ENCODE assay signal across 8 cellular contexts in genomic region chr6:117463762-117464665, GRCh38. TPM values are rescaled to one million over a fixed set of nuclear protein-coding genes. Genes with fewer than 3 reads are reported as not detected.
DNase-seq lines count a peak whose midpoint lies in the region; ATAC-seq and TF ChIP-seq lines count a peak whose summit lies in the region.

No MANE protein-coding gene starts in this region.

- POLR2A ChIA-PET in WTC11 (lab: Charles Lee): no interaction called here

- peak overlapping the region; percentile 3 for H4K8ac ChIP-seq in trophoblast cell (ENCODE audit: low read depth, low read length)

- no peak for DNase-seq in activated CD4-positive, CD25-positive, alpha-beta regulatory T cell treated with anti-CD3 and anti-CD28 coated beads, Interleukin-2, amount 50 U/mL, for 72 hours
- DNase-seq in activated naive CD4-positive, alpha-beta T cell treated with anti-CD3 and anti-CD28 coated beads, Interleukin-2, amount 50 U/mL, for 72 hours (ENCODE audit: low spot score in 2 of 2): no peak
- no peak for DNase-seq in trophoblast cell
- no peak for DNase-seq in sciatic nerve (ENCODE audit: low spot score)
- no peak for DNase-seq in WTC11 (ENCODE audit: low spot score)
- no peak for DNase-seq in NCI-H2081 treated with DMSO at 0.1 percent for 48 hours (lab: John Stamatoyannopoulos, UW)

- H3K4me3 Mint-ChIP-seq in WTC11: no peak overlapping the region

- H3K36me3 Mint-ChIP-seq in activated naive CD4-positive, alpha-beta T cell treated with anti-CD3 and anti-CD28 coated beads, Interleukin-2, amount 50 U/mL, for 72 hours: no peaks in the 10 kb centered on the region
- H3K36me3 Mint-ChIP-seq in WTC11: no peaks in the 10 kb centered on the region

- peak overlapping the region; percentile 8 for H2BK5ac ChIP-seq in trophoblast cell (ENCODE audit: low read depth, low read length, poor library complexity)

- no peaks in the 10 kb centered on the region for H3K36me3 ChIP-seq in trophoblast cell (ENCODE audit: control insufficient read depth in 1 of 2, insufficient read depth in 2 of 2, low read length in 2 of 2)

- WGBS in trophoblast cell (ENCODE audit: extremely low coverage, insufficient coverage, insufficient read length): no CpG with 5 or more reads among the region's 4 CpGs

- H2AK5ac ChIP-seq in trophoblast cell (ENCODE audit: low read length): no peak overlapping the region

- H3K4me1 Mint-ChIP-seq in WTC11: no peaks in the 10 kb centered on the region

- H3K4me3 ChIP-seq in trophoblast cell (ENCODE audit: low read depth, low read length): no peak overlapping the region

- peak overlapping the region; percentile 41 for H4K91ac ChIP-seq in trophoblast cell (ENCODE audit: low read depth, low read length)

- H3K27me3 Mint-ChIP-seq in WTC11 (ENCODE audit: low read depth): peaks cover 3% of the 10 kb centered on the region; the same call in 1 of the 2 replicates

- H3K9ac ChIP-seq in trophoblast cell (ENCODE audit: low read length): peak overlapping the region; percentile 7

- peak overlapping the region; percentile 63 for H3K27ac ChIP-seq in trophoblast cell (ENCODE audit: low read depth, low read length)

- no peak for TF ChIP-seq CTCF in WTC11 (IDR thresholded peaks at IDR 0.05)

- no peaks in the 10 kb centered on the region for H3K27me3 ChIP-seq in trophoblast cell (ENCODE audit: insufficient read depth, low read length)

- no peak overlapping the region for H3K18ac ChIP-seq in trophoblast cell (ENCODE audit: low read length)

- H3K27ac Mint-ChIP-seq in activated naive CD4-positive, alpha-beta T cell treated with anti-CD3 and anti-CD28 coated beads, Interleukin-2, amount 50 U/mL, for 72 hours: no peak overlapping the region
- no peak overlapping the region for H3K27ac Mint-ChIP-seq in WTC11

- H3K23ac ChIP-seq in trophoblast cell (ENCODE audit: low read length): no peak overlapping the region

- no peak overlapping the region for H3K4ac ChIP-seq in trophoblast cell (ENCODE audit: low read depth, low read length)

- no peaks in the 10 kb centered on the region for H3K9me3 ChIP-seq in trophoblast cell (ENCODE audit: insufficient read depth, low read depth, low read length)

- H4K12ac ChIP-seq in trophoblast cell (ENCODE audit: low read depth, low read length): no peak overlapping the region

- H2BK12ac ChIP-seq in trophoblast cell (ENCODE audit: low read length): peak overlapping the region; percentile 19

- H3K4me2 ChIP-seq in trophoblast cell (ENCODE audit: low read length): peak overlapping the region; percentile 8

- peaks cover 0 to 12% of the 10 kb centered on the region in 2 experiments for H3K4me1 ChIP-seq in trophoblast cell (ENCODE audit: control insufficient read depth in 1 of 2, insufficient read depth in 2 of 2, low read length in 2 of 2)

- peaks cover 8% of the 10 kb centered on the region for H3K79me1 ChIP-seq in trophoblast cell (ENCODE audit: low read length)

- ATAC-seq in activated CD4-positive, CD25-positive, alpha-beta regulatory T cell treated with anti-CD3 and anti-CD28 coated beads, Interleukin-2, amount 50 U/mL, for 24 hours: peak; percentile 76 to 95
- ATAC-seq in HG03342 (IDR thresholded peaks at IDR 0.05; ENCODE audit: unreplicated experiment) (peak; percentile 51), sciatic nerve (no peak), WTC11 (no peak)
- peak; percentile 96 to 97 for ATAC-seq in activated naive CD4-positive, alpha-beta T cell treated with anti-CD3 and anti-CD28 coated beads, Interleukin-2, amount 50 U/mL, for 72 hours

- peak overlapping the region; percentile 4 for H2AFZ ChIP-seq in trophoblast cell (ENCODE audit: insufficient read depth, low read length, poor library complexity)

- H3K9me3 Mint-ChIP-seq in activated naive CD4-positive, alpha-beta T cell treated with anti-CD3 and anti-CD28 coated beads, Interleukin-2, amount 50 U/mL, for 72 hours: no peaks in the 10 kb centered on the region
- no peaks in the 10 kb centered on the region for H3K9me3 Mint-ChIP-seq in WTC11

- peak overlapping the region; percentile 3 for H3K14ac ChIP-seq in trophoblast cell (ENCODE audit: low read length)

- intact Hi-C loops in sciatic nerve (cut with DNase I): no loop called here

- H2BK120ac ChIP-seq in trophoblast cell (ENCODE audit: insufficient read depth, low read length, poor library complexity): peak overlapping the region; percentile 26

- CTCF ChIA-PET in WTC11 (lab: Charles Lee): no interaction called here

- no peaks in the 10 kb centered on the region for H3K79me2 ChIP-seq in trophoblast cell (ENCODE audit: control insufficient read depth, insufficient read depth, low read length, poor library complexity)

TF ChIP-seq in WTC11, 78 proteins besides CTCF, POLR2A, EP300 and RAD21:
- TF ChIP-seq ZNF512 (CRISPR knock-in tag; IDR thresholded peaks at IDR 0.05; ENCODE audit: borderline replicate concordance): no peak
- no peak for TF ChIP-seq MLX (CRISPR knock-in tag; IDR thresholded peaks at IDR 0.05)
- TF ChIP-seq IRF1 (CRISPR knock-in tag; IDR thresholded peaks at IDR 0.05): no peak
TF ChIP-seq in WTC11: peak in this region for 0.

RNA-seq across cellular contexts. Expression of gene DCBLD1, which starts 18.5 kb away (rescaled TPM):
- total RNA-seq in activated naive CD4-positive, alpha-beta T cell treated with anti-CD3 and anti-CD28 coated beads, Interleukin-2, amount 50 U/mL, for 72 hours: 1 to 10 TPM; 1.0 to 3.1 TPM
- polyA plus RNA-seq in trophoblast cell (2013): 29.5 and 31.4 TPM in 2 replicates
- total RNA-seq in sciatic nerve: 13.6 TPM
- 9.6 to 11.2 TPM (median 10.6 TPM) in 3 replicates for total RNA-seq in WTC11 (2021)

RNA-seq across cellular contexts. Expression of gene ROS1, which starts 38.3 kb away (rescaled TPM):
- total RNA-seq in activated naive CD4-positive, alpha-beta T cell treated with anti-CD3 and anti-CD28 coated beads, Interleukin-2, amount 50 U/mL, for 72 hours: not detected
- polyA plus RNA-seq in trophoblast cell (2013): 0.01 TPM in 2 replicates
- total RNA-seq in sciatic nerve: 0.04 TPM
- total RNA-seq in WTC11 (2021): 0.02 to 0.05 TPM (median 0.05 TPM) in 3 replicates

Comparison
In these comparisons a context has a peak if more than half of its experiments do, and no peak if none do; other contexts are left out.
1. ATAC-seq: peak in activated CD4-positive, CD25-positive, alpha-beta regulatory T cell treated with anti-CD3 and anti-CD28 coated beads, Interleukin-2, amount 50 U/mL, for 24 hours (2 of 2), HG03342 (single experiment) and activated naive CD4-positive, alpha-beta T cell treated with anti-CD3 and anti-CD28 coated beads, Interleukin-2, amount 50 U/mL, for 72 hours (2 of 2); none in sciatic nerve (single experiment) and WTC11 (single experiment).